In the genomic region with DNA sequence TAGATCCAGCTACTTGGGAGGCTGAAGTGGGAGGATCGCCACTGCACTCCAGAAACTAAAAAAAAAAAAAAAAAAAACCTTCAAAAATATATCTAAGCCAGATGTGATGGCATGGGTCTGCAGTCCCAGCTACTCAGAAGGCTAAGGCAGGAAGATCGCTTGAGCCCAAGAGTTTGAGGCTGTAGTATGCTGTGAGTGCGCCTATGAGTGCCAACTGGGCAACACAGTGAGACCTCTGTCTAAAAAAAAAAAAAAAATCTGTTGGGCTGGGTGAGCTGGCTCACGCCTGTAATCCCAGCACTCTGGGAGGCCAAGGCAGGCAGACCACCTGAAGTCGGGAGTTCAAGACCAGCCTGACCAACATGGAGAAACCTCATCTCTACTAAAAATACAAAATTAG, we compare ENCODE assay signal across 23 cellular contexts.
"Had no signal": no experiment of that assay in that cellular context is flagged by ENCODE, and none has a peak within 500 bp of the region (broad histone marks: within the 10 kb centered on the region; RNA-seq: fewer than 3 reads in every experiment).

No MANE protein-coding gene starts in this region.

- DNase-seq: cortex of kidney; dorsolateral prefrontal cortex; effector CD8-positive, alpha-beta T cell; foreskin melanocyte; head of caudate nucleus; kidney; left colon; left ventricle myocardium superior; mesenchymal stem cell; midbrain; posterior cingulate gyrus; stimulated activated CD4-positive, alpha-beta T cell treated with anti-CD3 and anti-CD28 coated beads, Interleukin-4, amount 100 ng/mL, for 1 hour; stimulated activated CD8-positive, alpha-beta memory T cell treated with anti-CD3 and anti-CD28 coated beads, Interleukin-4, amount 100 ng/mL, for 48 hours; upper lobe of left lung; uterus had no signal

- ATAC-seq: left colon; left ventricle myocardium superior; natural killer cell treated with Interleukin-12 subunit alpha and Interleukin-12 subunit beta and Interleukin-15 and Interleukin-18, amount 100 ng/mL, for 72 hours; stimulated activated effector memory CD8-positive, alpha-beta T cell treated with anti-CD3 and anti-CD28 coated beads, Interleukin-12 subunit alpha, Interleukin-12 subunit beta, amount 100 ng/mL, for 72 hours had no signal

- H3K36me3 ChIP-seq: neutrophil, uterus had no signal

- FAIRE-seq: kidney had no signal

- H3K9me3 Mint-ChIP-seq: natural killer cell treated with Interleukin-12 subunit alpha and Interleukin-12 subunit beta and Interleukin-15 and Interleukin-18, amount 100 ng/mL, for 72 hours; stimulated activated effector memory CD8-positive, alpha-beta T cell treated with anti-CD3 and anti-CD28 coated beads, Interleukin-12 subunit alpha, Interleukin-12 subunit beta, amount 100 ng/mL, for 72 hours; stimulated activated naive CD8-positive, alpha-beta T cell treated with anti-CD3 and anti-CD28 coated beads, Interleukin-15, Interleukin-2, amounts not matched to agents 100 ng/mL and 50 ng/mL, for 24 hours had no signal

- H3K27ac ChIP-seq: dorsolateral prefrontal cortex, hepatocyte, neutrophil, right atrium auricular region, tibial artery, upper lobe of left lung, uterus had no signal

- H2AFZ ChIP-seq: hepatocyte had no signal

- H3K27me3 Mint-ChIP-seq: natural killer cell treated with Interleukin-12 subunit alpha and Interleukin-12 subunit beta and Interleukin-15 and Interleukin-18, amount 100 ng/mL, for 72 hours; stimulated activated naive CD8-positive, alpha-beta T cell treated with anti-CD3 and anti-CD28 coated beads, Interleukin-15, Interleukin-2, amounts not matched to agents 100 ng/mL and 50 ng/mL, for 24 hours had no signal

- H3K9me3 ChIP-seq: neutrophil, right atrium auricular region, tibial artery, upper lobe of left lung, uterus had no signal

- H3K27me3 ChIP-seq: dorsolateral prefrontal cortex, hepatocyte, neutrophil, right atrium auricular region, tibial artery, upper lobe of left lung, uterus had no signal

- H3K4me3 ChIP-seq: dorsolateral prefrontal cortex, hepatocyte, lung, right atrium auricular region, tibial artery, upper lobe of left lung, uterus had no signal

- H3K4me2 ChIP-seq: hepatocyte had no signal
